1 cellular context compared by ENCODE assay signal in genomic region chr9:135692410-135692809, GRCh38.
TF ChIP-seq lines count a peak whose summit lies in the region.

No MANE protein-coding gene starts in this region.

TF ChIP-seq in H1, 55 proteins besides CTCF, POLR2A, EP300 and RAD21:
- TF ChIP-seq SAP30 (IDR thresholded peaks at IDR 0.05; ENCODE audit: insufficient read depth, insufficient replicate concordance, low read length), result no peak
- peak; percentile 47; the same call in 1 of the 2 replicates for TF ChIP-seq EGR1 (IDR thresholded peaks at IDR 0.05; ENCODE audit: borderline replicate concordance, low read depth, low read length)
